22 cellular contexts compared by ENCODE assay signal in genomic region chr10:3054183-3054815, GRCh38. TPM values are rescaled to one million over a fixed set of nuclear protein-coding genes. Genes with fewer than 3 reads are reported as not detected.
DNase-seq lines count a peak whose midpoint lies in the region; ATAC-seq and TF ChIP-seq lines count a peak whose summit lies in the region.
"Had no signal": no experiment of that assay in that cellular context is flagged by ENCODE, and none has a peak within 500 bp of the region (broad histone marks: within the 10 kb centered on the region; RNA-seq: fewer than 3 reads in every experiment).

No MANE protein-coding gene starts in this region.

- H3K9ac ChIP-seq in endodermal cell (ENCODE audit: extremely low read depth, low read length, poor library complexity, severe bottlenecking): no peak overlapping the region
- H3K9ac ChIP-seq in mesendoderm (ENCODE audit: low read length): no peak overlapping the region
- H3K9ac ChIP-seq in skeletal muscle tissue (ENCODE audit: low read depth in 1 of 3, low read length in 3 of 3): no peak overlapping the region

- H2BK15ac ChIP-seq in mesendoderm (replicated peaks; ENCODE audit: low read depth): no peak overlapping the region

- ATAC-seq in upper lobe of left lung (ENCODE audit: low FRiP score in 2 of 2) (no peak), GM21367 (IDR thresholded peaks at IDR 0.05; ENCODE audit: unreplicated experiment) (no peak)
- ATAC-seq: HepG2, right lobe of liver had no signal

- H2BK120ac ChIP-seq in mesendoderm (ENCODE audit: low read depth, low read length): no peak overlapping the region

- 79 to 93% methylated on average over 4 to 6 of the region's 6 CpGs for WGBS in endodermal cell (ENCODE audit: insufficient coverage in 1 of 2, insufficient read length in 1 of 2), 2 experiments
- no CpG with 5 or more reads among the region's 6 CpGs for WGBS in mesendoderm (ENCODE audit: extremely low coverage, insufficient coverage, low lambda C conversion rate)
- WGBS in upper lobe of left lung, 2 donors: 45 to 63% methylated on average over 6 of the region's 6 CpGs

- H3K4me1 Mint-ChIP-seq in endodermal cell: peaks cover 24% of the 10 kb centered on the region

- no peak overlapping the region for H3K4me3 Mint-ChIP-seq in endodermal cell
- H3K4me3 Mint-ChIP-seq: dendritic cell treated with granulocyte-macrophage colony-stimulating factor and Interleukin-4, amounts not matched to agents 40 ng/mL and 50 ng/mL, for 4 days; neural crest cell had no signal

- H4K8ac ChIP-seq in mesendoderm (ENCODE audit: low read depth, low read length): no peak overlapping the region

- no peak overlapping the region for H3K4ac ChIP-seq in mesendoderm (ENCODE audit: low read depth, low read length)

- TF ChIP-seq CTCF in endodermal cell (conservative IDR thresholded peaks at IDR 0.05): no peak
- TF ChIP-seq CTCF in upper lobe of left lung (IDR thresholded peaks at IDR 0.05): no peak

- no peaks in the 10 kb centered on the region for H3K79me1 ChIP-seq in mesendoderm (ENCODE audit: low read length)

- no peak overlapping the region for H3K27ac ChIP-seq in endodermal cell (ENCODE audit: low read depth, low read length)
- no peak overlapping the region for H3K27ac ChIP-seq in mesendoderm (ENCODE audit: low read depth, low read length)
- peak overlapping the region; percentile 54 for H3K27ac ChIP-seq in skeletal muscle tissue (ENCODE audit: low read depth, low read length)
- H3K27ac ChIP-seq in upper lobe of left lung: no peak overlapping the region
- H3K27ac ChIP-seq: 22Rv1, right lobe of liver had no signal

- no peak overlapping the region for H3K23ac ChIP-seq in mesendoderm (ENCODE audit: low read length)

- H3K18ac ChIP-seq in mesendoderm (ENCODE audit: low read length): no peak overlapping the region

- TF ChIP-seq EP300 in upper lobe of left lung (IDR thresholded peaks at IDR 0.05): no peak

- no peak for TF ChIP-seq POLR2A in upper lobe of left lung (IDR thresholded peaks at IDR 0.05)

- no peaks in the 10 kb centered on the region for H3K27me3 ChIP-seq in endodermal cell (ENCODE audit: control insufficient read depth, insufficient read depth, low read length, poor library complexity, severe bottlenecking)
- no peaks in the 10 kb centered on the region for H3K27me3 ChIP-seq in mesendoderm (ENCODE audit: insufficient read depth, low read length, poor library complexity)
- H3K27me3 ChIP-seq in skeletal muscle tissue (ENCODE audit: control insufficient read depth in 3 of 3, insufficient read depth in 3 of 3, low read length in 3 of 3): no peaks in the 10 kb centered on the region
- no peaks in the 10 kb centered on the region for H3K27me3 ChIP-seq in upper lobe of left lung
- H3K27me3 ChIP-seq: esophagus squamous epithelium, Peyer's patch, right lobe of liver had no signal

- no peak overlapping the region for H3K56ac ChIP-seq in mesendoderm (ENCODE audit: low read length)

- H2BK5ac ChIP-seq in mesendoderm (ENCODE audit: low read length): no peak overlapping the region

- H3K27me3 Mint-ChIP-seq in endodermal cell (ENCODE audit: insufficient read depth): peaks cover 13% of the 10 kb centered on the region

- no peak overlapping the region for H4K5ac ChIP-seq in mesendoderm (ENCODE audit: low read length)

- H3K4me1 ChIP-seq in endodermal cell (ENCODE audit: control insufficient read depth, insufficient read depth, low read length): no peaks in the 10 kb centered on the region
- peaks cover 4% of the 10 kb centered on the region for H3K4me1 ChIP-seq in mesendoderm (ENCODE audit: control insufficient read depth, low read depth, low read length)
- H3K4me1 ChIP-seq in skeletal muscle tissue (ENCODE audit: control insufficient read depth in 3 of 3, insufficient read depth in 3 of 3, low read length in 3 of 3): no peaks in the 10 kb centered on the region
- no peaks in the 10 kb centered on the region for H3K4me1 ChIP-seq in upper lobe of left lung
- H3K4me1 ChIP-seq: esophagus squamous epithelium, Peyer's patch, right lobe of liver had no signal

- H3K4me2 ChIP-seq in mesendoderm (ENCODE audit: low read length): no peak overlapping the region

- no peaks in the 10 kb centered on the region for H3K79me2 ChIP-seq in mesendoderm (ENCODE audit: control insufficient read depth, insufficient read depth, low read length)

- peak; percentile 34 for DNase-seq in NCI-H2029 (lab: John Stamatoyannopoulos, UW)
- no peak for DNase-seq in NCI-H2029 treated with DMSO at 0.1 percent for 48 hours (lab: John Stamatoyannopoulos, UW)
- no peak for DNase-seq in endodermal cell
- DNase-seq in mesendoderm: peak; percentile 82
- no peak for DNase-seq in SHP77 (lab: John Stamatoyannopoulos, UW)
- no peak for DNase-seq in upper lobe of left lung
- DNase-seq: activated CD4-positive, CD25-positive, alpha-beta regulatory T cell; activated gamma-delta T cell; EL; esophagus squamous epithelium; HCEC 1CT; NCI-H1048; NCI-H774; Peyer's patch; right lobe of liver; stimulated activated CD4-positive, alpha-beta T cell treated with anti-CD3 and anti-CD28 coated beads, Interleukin-2, amount 100 ng/mL, for 48 hours had no signal

- H3K9me3 Mint-ChIP-seq in endodermal cell: peaks cover 3% of the 10 kb centered on the region
- H3K9me3 Mint-ChIP-seq: dendritic cell treated with granulocyte-macrophage colony-stimulating factor and Interleukin-4, amounts not matched to agents 40 ng/mL and 50 ng/mL, for 4 days; neural crest cell had no signal

- H3K9me3 ChIP-seq in endodermal cell (ENCODE audit: control insufficient read depth, low read length): no peaks in the 10 kb centered on the region
- H3K9me3 ChIP-seq in skeletal muscle tissue (ENCODE audit: control insufficient read depth in 3 of 3, low read length in 3 of 3): peaks cover 0 to 2% (median 0%) of the 10 kb centered on the region in 3 donors
- no peaks in the 10 kb centered on the region for H3K9me3 ChIP-seq in upper lobe of left lung
- H3K9me3 ChIP-seq: esophagus squamous epithelium, Peyer's patch, right lobe of liver had no signal

- no peak overlapping the region for H2AK5ac ChIP-seq in mesendoderm (ENCODE audit: low read length)

- no peaks in the 10 kb centered on the region for H3K36me3 Mint-ChIP-seq in endodermal cell (ENCODE audit: low read depth)

- H3K36me3 ChIP-seq in endodermal cell (ENCODE audit: control insufficient read depth, insufficient read depth, low read length): no peaks in the 10 kb centered on the region
- H3K36me3 ChIP-seq in mesendoderm (ENCODE audit: control insufficient read depth, insufficient read depth, low read length): no peaks in the 10 kb centered on the region
- no peaks in the 10 kb centered on the region for H3K36me3 ChIP-seq in skeletal muscle tissue (ENCODE audit: control insufficient read depth in 3 of 3, insufficient read depth in 3 of 3, low read length in 3 of 3)
- H3K36me3 ChIP-seq in upper lobe of left lung: no peaks in the 10 kb centered on the region
- H3K36me3 ChIP-seq: esophagus squamous epithelium, Peyer's patch, right lobe of liver had no signal

- H3K4me3 ChIP-seq in endodermal cell (ENCODE audit: low read length) (no peak overlapping the region), mesendoderm (ENCODE audit: low read length) (no peak overlapping the region), skeletal muscle tissue (ENCODE audit: low read length in 3 of 3) (no peak overlapping the region), upper lobe of left lung (no peak overlapping the region)
- H3K4me3 ChIP-seq: esophagus squamous epithelium, Peyer's patch, right lobe of liver had no signal

- H3K27ac Mint-ChIP-seq in endodermal cell: peak overlapping the region; percentile 61
- H3K27ac Mint-ChIP-seq: dendritic cell treated with granulocyte-macrophage colony-stimulating factor and Interleukin-4, amounts not matched to agents 40 ng/mL and 50 ng/mL, for 4 days had no signal

RNA-seq across cellular contexts. Expression of gene PFKP, which starts 13.0 kb away (rescaled TPM):
- 10 to 100 TPM; 58.0 to 82.3 TPM for total RNA-seq in endodermal cell
- 42.3 TPM for polyA plus RNA-seq in endodermal cell (2013, experiment 1 of 2)
- 39.7 TPM for polyA plus RNA-seq in endodermal cell (2013, experiment 2 of 2)
- 43.2 TPM for polyA plus RNA-seq in mesendoderm (2013, experiment 1 of 2)
- 46.8 TPM for polyA plus RNA-seq in mesendoderm (2013, experiment 2 of 2)
- 12.5 TPM for total RNA-seq in skeletal muscle tissue
- total RNA-seq in upper lobe of left lung: 10 to 100 TPM; 18.9 to 42.1 (median 30.8) TPM

Comparison
In these comparisons a context has a peak if more than half of its experiments do, and no peak if none do; other contexts are left out.
1. DNase-seq: peak in NCI-H2029 (single experiment) and mesendoderm (single experiment); none in NCI-H2029 treated with DMSO at 0.1 percent for 48 hours (single experiment), endodermal cell (single experiment), SHP77 (0 of 2) and upper lobe of left lung (0 of 2).